In the genomic region with DNA sequence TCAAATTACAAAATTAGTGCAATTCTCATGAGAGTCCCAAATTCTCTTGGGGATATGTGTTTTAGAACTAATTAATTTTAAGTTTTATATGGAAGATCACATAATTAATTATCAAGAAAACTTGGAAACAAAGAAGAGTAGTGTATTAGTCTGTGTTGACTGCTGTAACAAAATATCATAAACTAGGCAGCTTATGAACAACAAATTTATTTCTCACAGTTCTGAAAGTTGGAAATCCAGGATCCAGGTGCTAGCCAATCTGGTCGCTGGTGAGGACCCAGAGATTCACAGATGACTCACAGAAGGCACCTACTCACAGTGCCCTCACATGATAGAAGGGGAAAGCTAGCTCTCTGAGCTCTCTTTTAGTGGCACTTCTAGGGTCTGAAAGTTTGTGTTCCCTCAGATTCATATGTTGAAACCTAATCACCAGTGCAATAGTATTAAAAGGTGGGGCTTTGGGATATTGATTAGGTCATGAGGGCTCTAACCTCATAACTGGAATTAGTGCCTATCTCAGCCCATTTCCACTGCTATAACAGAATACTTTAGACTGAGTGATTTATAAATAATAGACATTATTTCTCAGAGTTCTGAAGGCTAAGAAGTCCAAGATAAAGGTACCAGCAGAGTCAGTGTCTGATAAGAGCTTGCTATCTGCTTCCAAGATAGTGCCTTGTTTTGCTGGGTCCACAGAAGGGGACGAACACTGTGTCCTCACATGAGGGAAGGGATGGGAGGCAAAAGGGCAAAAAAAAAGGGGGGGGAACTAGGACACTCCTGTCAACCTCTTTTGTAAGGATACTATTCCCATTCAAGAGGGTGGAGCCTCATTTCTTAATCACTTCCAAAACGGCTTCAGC, we compare ENCODE assay signal across 14 cellular contexts. TPM values are rescaled to one million over a fixed set of nuclear protein-coding genes. Genes with fewer than 3 reads are reported as not detected.
DNase-seq lines count a peak whose midpoint lies in the region; ATAC-seq and TF ChIP-seq lines count a peak whose summit lies in the region.
"Had no signal": no experiment of that assay in that cellular context is flagged by ENCODE, and none has a peak within 500 bp of the region (broad histone marks: within the 10 kb centered on the region; RNA-seq: fewer than 3 reads in every experiment).

No MANE protein-coding gene starts in this region.

- TF ChIP-seq CTCF in 22Rv1 (IDR thresholded peaks at IDR 0.05) = no peak
- TF ChIP-seq CTCF in DOHH2 (IDR thresholded peaks at IDR 0.05; ENCODE audit: low read depth, low read length, poor library complexity, severe bottlenecking) = no peak
- no peak for TF ChIP-seq CTCF in WTC11 (IDR thresholded peaks at IDR 0.05)
- TF ChIP-seq CTCF in right lobe of liver (IDR thresholded peaks at IDR 0.05) = no peak
- TF ChIP-seq CTCF in Calu3 (IDR thresholded peaks at IDR 0.05; ENCODE audit: unreplicated experiment) = no peak
- no peak for TF ChIP-seq CTCF in GM13976 (IDR thresholded peaks at IDR 0.05; ENCODE audit: borderline replicate concordance, control extremely low read depth, extremely low read depth, insufficient read depth, missing control alignments)

- peaks cover 24% of the 10 kb centered on the region for H4K20me1 ChIP-seq in DOHH2 (ENCODE audit: control insufficient read depth, insufficient read depth, low read depth, low read length)

- POLR2A ChIA-PET in WTC11 (lab: Charles Lee) = interaction anchor here (0.5 to 1.2 kb wide), 3 partner anchors 63 to 1428 kb away, joined by 3 read pairs; no protein-coding TSS in a partner anchor

- CTCF ChIA-PET in WTC11 (lab: Charles Lee) = interaction anchor here (0.6 to 1.6 kb wide), 4 partner anchors 33 to 554 kb away, joined by 3 to 8 read pairs (median 4); no protein-coding TSS in a partner anchor
- CTCF ChIA-PET in Calu3 (lab: Charles Lee) = interaction anchor here (0.6 kb wide), 1 partner anchor 1816 kb away, joined by 5 read pairs; no protein-coding TSS in a partner anchor

- 56% methylated on average over 3 of the region's 3 CpGs for WGBS in right lobe of liver (ENCODE audit: insufficient coverage, low coverage, low lambda C conversion rate, missing lambda C conversion rate)

- peaks cover 28% of the 10 kb centered on the region for H3K36me3 ChIP-seq in DOHH2 (ENCODE audit: control insufficient read depth, low read length)
- no peaks in the 10 kb centered on the region for H3K36me3 ChIP-seq in right lobe of liver
- H3K36me3 ChIP-seq: thyroid gland had no signal

- in situ Hi-C loops in GM13976 (cut with MboI; ENCODE audit: low sequenced_read_pairs, unreplicated experiment) = no loop called here

- 0 out of 2 replicates have a peak overlapping the region, but pooled peaks have one; percentile 33 for H3K27ac ChIP-seq in 22Rv1
- H3K27ac ChIP-seq in DOHH2 (ENCODE audit: low read depth, low read length) = no peak overlapping the region
- peak overlapping the region; percentile 86 to 99 (median 86) for H3K27ac ChIP-seq in right lobe of liver
- H3K27ac ChIP-seq: brain microvascular endothelial cell, thyroid gland had no signal

- no peak overlapping the region for H3K4me3 Mint-ChIP-seq in WTC11
- H3K4me3 Mint-ChIP-seq in Calu3 (ENCODE audit: low read depth, unreplicated experiment) = no peak overlapping the region

- H3K9me3 ChIP-seq in DOHH2 (ENCODE audit: control insufficient read depth, insufficient read depth, low read length) (no peaks in the 10 kb centered on the region), right lobe of liver (no peaks in the 10 kb centered on the region)
- H3K9me3 ChIP-seq: SK-N-SH, thyroid gland had no signal

- ATAC-seq in WTC11 = no peak
- peak in 3 of 4 donors; percentile 11 to 28 (median 19) for ATAC-seq in right lobe of liver
- ATAC-seq in HG03135 (IDR thresholded peaks at IDR 0.05; ENCODE audit: unreplicated experiment) = no peak
- ATAC-seq: activated CD8-positive, alpha-beta memory T cell treated with anti-CD3 and anti-CD28 coated beads, Interleukin-2, amount 10 ng/mL, durations not matched to agents 7 days and 5 days had no signal

- H3K36me3 Mint-ChIP-seq in WTC11 (peaks cover 6% of the 10 kb centered on the region), Calu3 (ENCODE audit: insufficient read depth, unreplicated experiment) (peaks cover 21% of the 10 kb centered on the region)

- H3K4me3 ChIP-seq in DOHH2 (ENCODE audit: low read length) = no peak overlapping the region; the same call in 1 of the 2 replicates
- no peak overlapping the region for H3K4me3 ChIP-seq in right lobe of liver
- H3K4me3 ChIP-seq: thyroid gland had no signal

- DNase-seq in WTC11 (ENCODE audit: low spot score) = no peak
- DNase-seq in right lobe of liver = no peak
- DNase-seq in Calu3 = no peak
- no peak for DNase-seq in GM13976 (ENCODE audit: low spot score)
- no peak for DNase-seq in T-helper 1 cell
- DNase-seq: activated CD8-positive, alpha-beta memory T cell treated with anti-CD3 and anti-CD28 coated beads, Interleukin-2, amount 10 ng/mL, durations not matched to agents 7 days and 5 days; NCI-H1105 treated with DMSO at 0.1 percent for 48 hours had no signal

- intact Hi-C loops in right lobe of liver (cut with DNase I) = no loop called here
- intact Hi-C loops in Calu3 (cut with micrococcal nuclease; ENCODE audit: unreplicated experiment) = no loop called here

- H3K4me1 Mint-ChIP-seq in WTC11 (peaks cover 36% of the 10 kb centered on the region), Calu3 (ENCODE audit: low read depth, unreplicated experiment) (peaks cover 9% of the 10 kb centered on the region)

- H3K27ac Mint-ChIP-seq in WTC11 = peak overlapping the region; percentile 85; the same call in 1 of the 2 replicates
- no peak overlapping the region for H3K27ac Mint-ChIP-seq in Calu3 (ENCODE audit: unreplicated experiment)

- no TSS peak for BruUV-seq in Calu3 (replicated peaks; lab: Mats Ljungman, UMichigan)

- H3K9me3 Mint-ChIP-seq in WTC11 (no peaks in the 10 kb centered on the region), Calu3 (ENCODE audit: low read depth, unreplicated experiment) (no peaks in the 10 kb centered on the region)

- H3K27me3 ChIP-seq in DOHH2 (ENCODE audit: control insufficient read depth, low read length) = no peaks in the 10 kb centered on the region
- no peaks in the 10 kb centered on the region for H3K27me3 ChIP-seq in right lobe of liver
- H3K27me3 ChIP-seq: brain microvascular endothelial cell, dorsolateral prefrontal cortex, thyroid gland had no signal

- H3K4me1 ChIP-seq in DOHH2 (ENCODE audit: control insufficient read depth, low read length) = peaks cover 29% of the 10 kb centered on the region
- peaks cover 0 to 27% (median 7%) of the 10 kb centered on the region in 4 donors for H3K4me1 ChIP-seq in right lobe of liver

- H3K79me2 ChIP-seq in DOHH2 (ENCODE audit: control insufficient read depth, low read length) = peaks cover 48% of the 10 kb centered on the region

- no peaks in the 10 kb centered on the region for H3F3A ChIP-seq in DOHH2 (ENCODE audit: control insufficient read depth, insufficient read depth)

- TF ChIP-seq POLR2A in right lobe of liver (IDR thresholded peaks at IDR 0.05) = peak; percentile 47

- no peaks in the 10 kb centered on the region for H3K27me3 Mint-ChIP-seq in WTC11 (ENCODE audit: low read depth)
- no peaks in the 10 kb centered on the region for H3K27me3 Mint-ChIP-seq in Calu3 (ENCODE audit: unreplicated experiment)
- H3K27me3 Mint-ChIP-seq: activated CD8-positive, alpha-beta memory T cell treated with anti-CD3 and anti-CD28 coated beads, Interleukin-2, amount 10 ng/mL, durations not matched to agents 7 days and 5 days had no signal

- no peaks in the 10 kb centered on the region for H3K9me2 ChIP-seq in DOHH2 (replicated peaks; ENCODE audit: control insufficient read depth, low read length)
- H3K9me2 ChIP-seq: SK-N-SH had no signal

- peak overlapping the region; percentile 87 for H3K4me2 ChIP-seq in DOHH2 (ENCODE audit: low read length)

TF ChIP-seq in WTC11, 78 proteins besides CTCF, POLR2A, EP300 and RAD21 (continues in another document):
- TF ChIP-seq, protein P1, sequence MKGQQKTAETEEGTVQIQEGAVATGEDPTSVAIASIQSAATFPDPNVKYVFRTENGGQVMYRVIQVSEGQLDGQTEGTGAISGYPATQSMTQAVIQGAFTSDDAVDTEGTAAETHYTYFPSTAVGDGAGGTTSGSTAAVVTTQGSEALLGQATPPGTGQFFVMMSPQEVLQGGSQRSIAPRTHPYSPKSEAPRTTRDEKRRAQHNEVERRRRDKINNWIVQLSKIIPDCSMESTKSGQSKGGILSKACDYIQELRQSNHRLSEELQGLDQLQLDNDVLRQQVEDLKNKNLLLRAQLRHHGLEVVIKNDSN (CRISPR knock-in tag; IDR thresholded peaks at IDR 0.05) = no peak
- TF ChIP-seq, protein P2, sequence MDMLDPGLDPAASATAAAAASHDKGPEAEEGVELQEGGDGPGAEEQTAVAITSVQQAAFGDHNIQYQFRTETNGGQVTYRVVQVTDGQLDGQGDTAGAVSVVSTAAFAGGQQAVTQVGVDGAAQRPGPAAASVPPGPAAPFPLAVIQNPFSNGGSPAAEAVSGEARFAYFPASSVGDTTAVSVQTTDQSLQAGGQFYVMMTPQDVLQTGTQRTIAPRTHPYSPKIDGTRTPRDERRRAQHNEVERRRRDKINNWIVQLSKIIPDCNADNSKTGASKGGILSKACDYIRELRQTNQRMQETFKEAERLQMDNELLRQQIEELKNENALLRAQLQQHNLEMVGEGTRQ (CRISPR knock-in tag; IDR thresholded peaks at IDR 0.05) = no peak
- TF ChIP-seq, protein P3, sequence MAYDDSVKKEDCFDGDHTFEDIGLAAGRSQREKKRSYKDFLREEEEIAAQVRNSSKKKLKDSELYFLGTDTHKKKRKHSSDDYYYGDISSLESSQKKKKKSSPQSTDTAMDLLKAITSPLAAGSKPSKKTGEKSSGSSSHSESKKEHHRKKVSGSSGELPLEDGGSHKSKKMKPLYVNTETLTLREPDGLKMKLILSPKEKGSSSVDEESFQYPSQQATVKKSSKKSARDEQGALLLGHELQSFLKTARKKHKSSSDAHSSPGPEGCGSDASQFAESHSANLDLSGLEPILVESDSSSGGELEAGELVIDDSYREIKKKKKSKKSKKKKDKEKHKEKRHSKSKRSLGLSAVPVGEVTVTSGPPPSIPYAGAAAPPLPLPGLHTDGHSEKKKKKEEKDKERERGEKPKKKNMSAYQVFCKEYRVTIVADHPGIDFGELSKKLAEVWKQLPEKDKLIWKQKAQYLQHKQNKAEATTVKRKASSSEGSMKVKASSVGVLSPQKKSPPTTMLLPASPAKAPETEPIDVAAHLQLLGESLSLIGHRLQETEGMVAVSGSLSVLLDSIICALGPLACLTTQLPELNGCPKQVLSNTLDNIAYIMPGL (CRISPR knock-in tag; IDR thresholded peaks at IDR 0.05) = no peak

RNA-seq across cellular contexts. Expression of a gene that starts 1.5 kb away (rescaled TPM):
- total RNA-seq in WTC11 (2021) (115 to 130 TPM (median 125 TPM) in 3 replicates), right lobe of liver (10 to 100 TPM; 19.9 to 35.6 (median 32.0) TPM), Calu3 (2022) (28.8 and 34.0 TPM in 2 replicates)

RNA-seq across cellular contexts. Expression of a gene that starts 34.0 kb away (rescaled TPM):
- total RNA-seq in WTC11 (2021) (14.9 to 15.9 TPM (median 15.0 TPM) in 3 replicates), right lobe of liver (1 to 10 TPM; 2.3 to 9.8 (median 3.9) TPM), Calu3 (2022) (14.3 and 16.9 TPM in 2 replicates)

Comparison
In these comparisons a context has a peak if more than half of its experiments do, and no peak if none do; other contexts are left out.
1. ATAC-seq: peak in right lobe of liver (3 of 4); none in WTC11 (single experiment) and HG03135 (single experiment).